In the genomic region with DNA sequence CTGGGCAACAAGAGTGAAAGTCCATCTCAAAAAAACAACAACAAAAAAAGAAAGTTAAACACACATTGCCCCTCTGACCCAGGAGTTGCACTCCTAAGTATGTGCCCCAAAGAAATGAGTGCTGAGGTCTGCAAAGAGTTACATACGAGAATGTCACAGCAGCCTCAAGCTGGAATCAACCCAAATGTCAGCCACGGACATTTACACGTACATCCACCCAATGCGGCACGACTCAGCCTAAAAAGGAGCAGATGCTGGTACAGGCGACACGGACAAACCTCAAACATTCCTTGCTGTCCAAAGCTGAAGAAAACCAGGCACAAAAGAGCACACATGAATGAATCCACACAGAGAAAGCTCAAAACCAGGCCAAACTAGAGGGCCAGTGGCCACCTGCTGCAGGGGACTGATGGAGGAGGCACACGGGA, we compare ENCODE assay signal across 12 cellular contexts. TPM values are rescaled to one million over a fixed set of nuclear protein-coding genes. Genes with fewer than 3 reads are reported as not detected.
A peak's percentile ranks its signal among the peaks of the same experiment; 100 is the strongest.
DNase-seq lines count a peak whose midpoint lies in the region; ATAC-seq, FAIRE-seq and TF ChIP-seq lines count a peak whose summit lies in the region.
"Had no signal": no experiment of that assay in that cellular context is flagged by ENCODE, and none has a peak within 500 bp of the region (broad histone marks: within the 10 kb centered on the region; RNA-seq: fewer than 3 reads in every experiment).

No MANE protein-coding gene starts in this region.

- peak overlapping the region; percentile 4 for H3K27ac Mint-ChIP-seq in astrocyte (ENCODE audit: unreplicated experiment)
- H3K27ac Mint-ChIP-seq in naive thymus-derived CD4-positive, alpha-beta T cell: peak overlapping the region in 5 of 9 donors; percentile 32 to 99 (median 90)

- CTCF ChIA-PET in naive thymus-derived CD4-positive, alpha-beta T cell (lab: Charles Lee): interaction anchor here (0.8 to 8.1 kb wide), 12 partner anchors 8 to 82 kb away, joined by 3 to 58 read pairs (median 7); partner anchors contain the start of gene ECE1

- intact Hi-C loops in left ventricle myocardium inferior (cut with micrococcal nuclease): no loop called here
- intact Hi-C loops in left cardiac atrium (cut with DNase I): no loop called here
- intact Hi-C loops in naive thymus-derived CD4-positive, alpha-beta T cell (cut with micrococcal nuclease): no loop called here
- intact Hi-C loops in aorta (cut with DNase I): no loop called here

- no peaks in the 10 kb centered on the region for H3K9me3 ChIP-seq in left ventricle myocardium inferior (replicated peaks)
- no peaks in the 10 kb centered on the region for H3K9me3 ChIP-seq in astrocyte (ENCODE audit: insufficient read depth, low read depth, low read length)
- no peaks in the 10 kb centered on the region for H3K9me3 ChIP-seq in naive thymus-derived CD4-positive, alpha-beta T cell (ENCODE audit: control insufficient read depth in 2 of 3, low read length in 3 of 3)
- H3K9me3 ChIP-seq in aorta (ENCODE audit: control insufficient read depth, low read length): no peaks in the 10 kb centered on the region
- H3K9me3 ChIP-seq: left lung had no signal

- no peaks in the 10 kb centered on the region for H3K27me3 Mint-ChIP-seq in astrocyte (ENCODE audit: low read depth, unreplicated experiment)
- no peaks in the 10 kb centered on the region for H3K27me3 Mint-ChIP-seq in naive thymus-derived CD4-positive, alpha-beta T cell

- H3K27ac ChIP-seq in left ventricle myocardium inferior (replicated peaks) (peak overlapping the region; percentile 86), astrocyte (ENCODE audit: low read depth, low read length) (no peak overlapping the region), aorta (ENCODE audit: low read depth in 1 of 2, low read length in 2 of 2) (peak overlapping the region; percentile 20 to 64)
- no peak overlapping the region for H3K27ac ChIP-seq in naive thymus-derived CD4-positive, alpha-beta T cell (ENCODE audit: low read depth, low read length)

- WGBS in aorta, 2 donors: 9 to 12% methylated on average over 8 of the region's 8 CpGs

- ATAC-seq in left cardiac atrium (no peak), aorta (ENCODE audit: low FRiP score) (no peak)
- ATAC-seq in naive thymus-derived CD4-positive, alpha-beta T cell: no peak

- TF ChIP-seq CTCF in left ventricle myocardium inferior (IDR thresholded peaks at IDR 0.05; ENCODE audit: borderline replicate concordance) (no peak), astrocyte (IDR thresholded peaks at IDR 0.05; ENCODE audit: insufficient read depth, low read depth, low read length) (no peak)

- DNase-seq in left ventricle myocardium inferior (no peak), left cardiac atrium (no peak), astrocyte (ENCODE audit: low read depth) (no peak), aorta (no peak), nucleus accumbens (lab: John Stamatoyannopoulos, UW) (no peak), NCI-H187 treated with DMSO at 0.1 percent for 48 hours (lab: John Stamatoyannopoulos, UW) (no peak), DMS114 treated with DMSO at 0.1 percent for 48 hours (lab: John Stamatoyannopoulos, UW; ENCODE audit: unreplicated experiment) (no peak)
- DNase-seq in naive thymus-derived CD4-positive, alpha-beta T cell: no peak
- DNase-seq: left lung, retina, RPMI8226 had no signal

- no peaks in the 10 kb centered on the region for H3K27me3 ChIP-seq in left ventricle myocardium inferior (ENCODE audit: low read depth)
- H3K27me3 ChIP-seq in astrocyte (ENCODE audit: insufficient read depth, low read length): no peaks in the 10 kb centered on the region
- H3K27me3 ChIP-seq in naive thymus-derived CD4-positive, alpha-beta T cell (ENCODE audit: control insufficient read depth in 2 of 2, insufficient read depth in 2 of 2, low read length in 2 of 2): no peaks in the 10 kb centered on the region
- H3K27me3 ChIP-seq in aorta (ENCODE audit: control insufficient read depth in 1 of 2, insufficient read depth in 2 of 2, low read length in 1 of 2): no peaks in the 10 kb centered on the region
- H3K27me3 ChIP-seq: left lung had no signal

- H3K36me3 Mint-ChIP-seq in astrocyte (ENCODE audit: low read depth, unreplicated experiment): peaks cover 3% of the 10 kb centered on the region
- H3K36me3 Mint-ChIP-seq in naive thymus-derived CD4-positive, alpha-beta T cell: peaks cover 0 to 7% (median 0%) of the 10 kb centered on the region in 5 donors

- H4K20me1 ChIP-seq in astrocyte (ENCODE audit: insufficient read depth, low read length): peaks cover 47% of the 10 kb centered on the region

- peaks cover 96% of the 10 kb centered on the region for H3K4me1 ChIP-seq in left ventricle myocardium inferior
- H3K4me1 ChIP-seq in astrocyte (ENCODE audit: insufficient read depth, low read length): peaks cover 42% of the 10 kb centered on the region
- peaks cover 33 to 79% of the 10 kb centered on the region in 2 donors for H3K4me1 ChIP-seq in naive thymus-derived CD4-positive, alpha-beta T cell (ENCODE audit: control insufficient read depth in 2 of 2, insufficient read depth in 2 of 2, low read length in 2 of 2)
- peaks cover 0 to 4% of the 10 kb centered on the region in 2 donors for H3K4me1 ChIP-seq in aorta (ENCODE audit: control insufficient read depth in 1 of 2, insufficient read depth in 2 of 2, low read length in 2 of 2)

- no peak overlapping the region for H3K4me3 Mint-ChIP-seq in astrocyte (ENCODE audit: unreplicated experiment)
- H3K4me3 Mint-ChIP-seq in naive thymus-derived CD4-positive, alpha-beta T cell: peak overlapping the region in 3 of 10 donors; percentile 30 to 59 (median 46)

- no peak overlapping the region for H3K4me2 ChIP-seq in astrocyte (ENCODE audit: low read length)

- POLR2A ChIA-PET in naive thymus-derived CD4-positive, alpha-beta T cell (lab: Charles Lee): interaction anchor here (0.8 to 11.2 kb wide), 8 partner anchors 7 to 67 kb away, joined by 3 to 148 read pairs (median 7); partner anchors contain the start of gene ECE1

- no peaks in the 10 kb centered on the region for H3K36me3 ChIP-seq in left ventricle myocardium inferior
- no peaks in the 10 kb centered on the region for H3K36me3 ChIP-seq in astrocyte (ENCODE audit: insufficient read depth, low read length)
- H3K36me3 ChIP-seq in naive thymus-derived CD4-positive, alpha-beta T cell (ENCODE audit: control insufficient read depth in 2 of 3, insufficient read depth in 3 of 3, low read length in 3 of 3): peaks cover 0 to 6% (median 0%) of the 10 kb centered on the region in 3 experiments
- no peaks in the 10 kb centered on the region for H3K36me3 ChIP-seq in aorta (ENCODE audit: control insufficient read depth in 1 of 2, insufficient read depth in 2 of 2, low read length in 1 of 2)
- H3K36me3 ChIP-seq: left lung had no signal

- FAIRE-seq in astrocyte (lab: Jason Lieb, UNC): no peak
- FAIRE-seq: GM12892 had no signal

- peaks cover 88% of the 10 kb centered on the region for H3K79me2 ChIP-seq in astrocyte (ENCODE audit: insufficient read depth, low read length)

- no peaks in the 10 kb centered on the region for H3K9me3 Mint-ChIP-seq in astrocyte (ENCODE audit: unreplicated experiment)
- no peaks in the 10 kb centered on the region for H3K9me3 Mint-ChIP-seq in naive thymus-derived CD4-positive, alpha-beta T cell

- H3K4me1 Mint-ChIP-seq in astrocyte (ENCODE audit: low read depth, unreplicated experiment): peaks cover 32% of the 10 kb centered on the region
- peaks cover 59 to 96% (median 89%) of the 10 kb centered on the region in 7 donors for H3K4me1 Mint-ChIP-seq in naive thymus-derived CD4-positive, alpha-beta T cell

- H3K9ac ChIP-seq in astrocyte (ENCODE audit: low read length): no peak overlapping the region

- H3K4me3 ChIP-seq in left ventricle myocardium inferior (no peak overlapping the region), astrocyte (ENCODE audit: insufficient read depth, low read depth, low read length) (no peak overlapping the region), aorta (ENCODE audit: low read length in 2 of 2) (no peak overlapping the region)
- no peak overlapping the region for H3K4me3 ChIP-seq in naive thymus-derived CD4-positive, alpha-beta T cell (ENCODE audit: low read length)
- H3K4me3 ChIP-seq: left lung had no signal

- H2AFZ ChIP-seq in astrocyte (ENCODE audit: low read depth, low read length): no peak overlapping the region

RNA-seq across cellular contexts. Expression of gene ECE1, which starts 46.8 kb away (rescaled TPM):
- total RNA-seq in left ventricle myocardium inferior (54.7 TPM), left cardiac atrium (100 to 1,000 TPM in 1 of 2 donors, 10 to 100 TPM in 1; 66.2 to 138 TPM), astrocyte (172 and 182 TPM in 2 replicates), aorta (100 to 1,000 TPM; 135 to 155 TPM)
- total RNA-seq in naive thymus-derived CD4-positive, alpha-beta T cell: 10 to 100 TPM; 63.3 to 97.4 (median 72.2) TPM
- polyA plus RNA-seq in naive thymus-derived CD4-positive, alpha-beta T cell: 10 to 100 TPM; 21.3 to 50.4 TPM
- polyA plus RNA-seq in aorta: 100 to 1,000 TPM in 1 of 2 donors, 10 to 100 TPM in 1; 12.1 to 112 TPM

Comparison
In these comparisons a context has a peak if more than half of its experiments do, and no peak if none do; other contexts are left out.
1. H3K27ac ChIP-seq: peak in left ventricle myocardium inferior (single experiment) and aorta (2 of 2); none in astrocyte (single experiment) and naive thymus-derived CD4-positive, alpha-beta T cell (single experiment).